ENCODE assay signal across 11 cellular contexts in the genomic region with DNA sequence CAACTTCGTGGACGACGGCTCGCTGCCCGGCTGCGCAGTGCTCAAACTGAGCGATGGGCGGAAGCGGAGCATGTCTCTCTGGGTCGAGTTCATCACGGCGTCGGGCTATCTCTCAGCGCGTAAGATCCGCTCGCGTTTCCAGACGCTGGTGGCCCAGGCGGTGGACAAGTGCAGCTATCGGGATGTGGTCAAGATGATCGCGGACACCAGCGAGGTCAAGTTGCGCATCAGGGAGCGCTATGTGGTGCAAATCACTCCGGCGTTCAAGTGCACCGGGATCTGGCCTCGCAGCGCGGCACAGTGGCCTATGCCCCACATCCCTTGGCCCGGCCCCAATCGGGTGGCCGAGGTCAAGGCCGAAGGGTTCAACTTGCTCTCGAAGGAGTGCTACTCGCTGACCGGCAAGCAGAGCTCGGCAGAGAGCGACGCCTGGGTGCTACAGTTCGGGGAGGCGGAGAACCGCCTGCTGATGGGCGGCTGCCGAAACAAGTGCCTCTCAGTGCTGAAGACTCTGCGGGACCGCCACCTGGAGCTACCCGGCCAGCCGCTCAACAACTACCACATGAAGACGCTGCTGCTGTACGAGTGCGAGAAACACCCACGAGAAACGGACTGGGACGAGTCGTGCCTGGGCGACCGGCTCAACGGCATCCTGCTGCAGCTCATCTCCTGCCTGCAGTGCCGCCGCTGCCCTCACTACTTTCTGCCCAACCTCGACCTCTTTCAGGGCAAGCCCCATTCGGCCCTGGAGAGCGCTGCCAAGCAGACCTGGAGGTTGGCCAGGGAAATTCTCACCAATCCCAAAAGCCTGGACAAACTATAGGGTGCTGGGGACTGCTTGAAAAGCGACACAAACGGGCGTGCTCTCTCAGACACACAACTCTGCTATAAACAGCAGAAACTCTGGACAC. TPM values are rescaled to one million over a fixed set of nuclear protein-coding genes. Genes with fewer than 3 reads are reported as not detected.
A peak's percentile ranks its signal among the peaks of the same experiment; 100 is the strongest.
DNase-seq lines count a peak whose midpoint lies in the region; ATAC-seq and TF ChIP-seq lines count a peak whose summit lies in the region.
"Had no signal": no experiment of that assay in that cellular context is flagged by ENCODE, and none has a peak within 500 bp of the region (broad histone marks: within the 10 kb centered on the region; RNA-seq: fewer than 3 reads in every experiment).

No MANE protein-coding gene starts in this region.

- H3K9me2 ChIP-seq in PC-9 (ENCODE audit: insufficient read depth): no peaks in the 10 kb centered on the region

- H4K20me1 ChIP-seq in fibroblast of lung (ENCODE audit: control insufficient read depth, extremely low read depth, insufficient read depth, low read length) (no peaks in the 10 kb centered on the region), PC-9 (ENCODE audit: insufficient read depth) (no peaks in the 10 kb centered on the region)

- CTCF ChIA-PET in PC-9 (lab: Charles Lee): no interaction called here

- H3K27me3 Mint-ChIP-seq in mesothelial cell of epicardium (ENCODE audit: low read depth): peaks cover 76% of the 10 kb centered on the region
- H3K27me3 Mint-ChIP-seq: T-helper 17 cell had no signal

- H3K27ac Mint-ChIP-seq in mesothelial cell of epicardium: peak overlapping the region; percentile 94
- H3K27ac Mint-ChIP-seq: T-helper 17 cell had no signal

- no peak for TF ChIP-seq CTCF in Peyer's patch (IDR thresholded peaks at IDR 0.05)
- TF ChIP-seq CTCF in fibroblast of lung (conservative IDR thresholded peaks at IDR 0.05 in 1 of 2, IDR thresholded peaks at IDR 0.05 in 1 of 2; ENCODE audit: low read depth in 1 of 2, low read length in 2 of 2): no peak
- no peak for TF ChIP-seq CTCF in mesothelial cell of epicardium (IDR thresholded peaks at IDR 0.05; ENCODE audit: unreplicated experiment)
- peak in 1 of 2 experiments; percentile 16 for TF ChIP-seq CTCF in tibial artery (IDR thresholded peaks at IDR 0.05)
- TF ChIP-seq CTCF in PC-9 (conservative IDR thresholded peaks at IDR 0.05): no peak

- H3K4me2 ChIP-seq in fibroblast of lung (ENCODE audit: extremely low read depth, insufficient read depth, low read length) (no peak overlapping the region), PC-9 (no peak overlapping the region)

- no peaks in the 10 kb centered on the region for H3K4me1 ChIP-seq in Peyer's patch
- H3K4me1 ChIP-seq in fibroblast of lung (ENCODE audit: control insufficient read depth, extremely low read depth, insufficient read depth, low read length): no peaks in the 10 kb centered on the region
- H3K4me1 ChIP-seq in tibial artery: peaks cover 0 to 10% (median 0%) of the 10 kb centered on the region in 4 donors
- no peaks in the 10 kb centered on the region for H3K4me1 ChIP-seq in PC-9 (replicated peaks; ENCODE audit: insufficient read depth)

- no peaks in the 10 kb centered on the region for H3K27me3 ChIP-seq in Peyer's patch
- no peaks in the 10 kb centered on the region for H3K27me3 ChIP-seq in fibroblast of lung (ENCODE audit: control insufficient read depth, insufficient read depth, low read length)
- no peaks in the 10 kb centered on the region for H3K27me3 ChIP-seq in tibial artery
- no peaks in the 10 kb centered on the region for H3K27me3 ChIP-seq in PC-9 (ENCODE audit: insufficient read depth, low read depth)

- peak overlapping the region; percentile 32 to 47 (median 41) for H3K4me3 ChIP-seq in Peyer's patch
- peak overlapping the region in 2 of 4 experiments; percentile 29 to 82 for H3K4me3 ChIP-seq in fibroblast of lung (replicated peaks in 1 of 4; ENCODE audit: control extremely low read depth in 1 of 4, insufficient read depth in 1 of 4, low read depth in 3 of 4, low read length in 4 of 4)
- peak overlapping the region; percentile 50 to 55 for H3K4me3 ChIP-seq in tibial artery
- no peak overlapping the region for H3K4me3 ChIP-seq in PC-9

- TF ChIP-seq POLR2A in Peyer's patch (IDR thresholded peaks at IDR 0.05): no peak

- no peaks in the 10 kb centered on the region for H3F3A ChIP-seq in PC-9 (ENCODE audit: insufficient read depth, low read depth)

- POLR2A ChIA-PET in PC-9 (lab: Charles Lee; ENCODE audit: unreplicated experiment): no interaction called here

- peak overlapping the region; percentile 5 for H2AFZ ChIP-seq in fibroblast of lung (ENCODE audit: low read length)
- H2AFZ ChIP-seq in PC-9: no peak overlapping the region

- peak overlapping the region; percentile 39 for H3K9ac ChIP-seq in fibroblast of lung (ENCODE audit: insufficient read depth, low read length)

- intact Hi-C loops in tibial artery (cut with DNase I; ENCODE audit: low total_unique reads): no loop called here
- intact Hi-C loops in PC-9 (cut with micrococcal nuclease; ENCODE audit: unreplicated experiment): no loop called here

- H3K9me3 Mint-ChIP-seq in mesothelial cell of epicardium: no peaks in the 10 kb centered on the region

- BruUV-seq in PC-9 (replicated peaks; lab: Mats Ljungman, UMichigan): no TSS peak

- no peak for ATAC-seq in GM18517 (IDR thresholded peaks at IDR 0.05; ENCODE audit: unreplicated experiment)
- no peak for ATAC-seq in HG03196 (IDR thresholded peaks at IDR 0.05; ENCODE audit: unreplicated experiment)
- ATAC-seq: T-helper 17 cell had no signal

- H3K36me3 ChIP-seq in Peyer's patch (peaks cover 0 to 16% (median 0%) of the 10 kb centered on the region in 3 donors), fibroblast of lung (ENCODE audit: control insufficient read depth, insufficient read depth, low read length) (no peaks in the 10 kb centered on the region), tibial artery (peaks cover 0 to 3% (median 0%) of the 10 kb centered on the region in 3 donors), PC-9 (ENCODE audit: low read depth) (no peaks in the 10 kb centered on the region)

- DNase-seq in Peyer's patch (peak in 2 of 3 donors; percentile 43 to 48), fibroblast of lung (ENCODE audit: low read depth in 2 of 2) (peak; percentile 60 to 61), mesothelial cell of epicardium (ENCODE audit: low spot score in 2 of 2, unreplicated experiment in 2 of 2) (peak in 1 of 2 experiments; percentile 62), tibial artery (peak in 1 of 2 donors; percentile 74), PC-9 (no peak), NCI-H524 (lab: John Stamatoyannopoulos, UW) (no peak)
- DNase-seq: foreskin melanocyte, NCI-H2081 treated with DMSO at 0.1 percent for 48 hours, T-helper 17 cell had no signal

- H3K79me2 ChIP-seq in fibroblast of lung (ENCODE audit: control insufficient read depth, insufficient read depth, low read length) (no peaks in the 10 kb centered on the region), PC-9 (ENCODE audit: low read depth) (no peaks in the 10 kb centered on the region)

- peaks cover 51% of the 10 kb centered on the region for H3K4me1 Mint-ChIP-seq in mesothelial cell of epicardium

- peak overlapping the region; percentile 86 for H3K4me3 Mint-ChIP-seq in mesothelial cell of epicardium
- H3K4me3 Mint-ChIP-seq: T-helper 17 cell had no signal

- peak overlapping the region; percentile 61 to 87 (median 74) for H3K27ac ChIP-seq in Peyer's patch
- H3K27ac ChIP-seq in fibroblast of lung (ENCODE audit: insufficient read depth, low read length): no peak overlapping the region
- H3K27ac ChIP-seq in tibial artery: peak overlapping the region; percentile 53 to 68
- no peak overlapping the region for H3K27ac ChIP-seq in PC-9

- no peaks in the 10 kb centered on the region for H3K9me3 ChIP-seq in Peyer's patch
- H3K9me3 ChIP-seq in fibroblast of lung (ENCODE audit: control insufficient read depth, insufficient read depth, low read depth, low read length): no peaks in the 10 kb centered on the region
- H3K9me3 ChIP-seq in tibial artery: no peaks in the 10 kb centered on the region
- H3K9me3 ChIP-seq in PC-9 (ENCODE audit: insufficient read depth, low read depth): no peaks in the 10 kb centered on the region

- peaks cover 2% of the 10 kb centered on the region for H3K36me3 Mint-ChIP-seq in mesothelial cell of epicardium

RNA-seq across cellular contexts. Expression of a gene that starts 1.6 kb away (rescaled TPM):
- 10 to 100 TPM in 3 of 4 donors, 1 to 10 TPM in 1; 3.9 to 55.3 (median 18.7) TPM for total RNA-seq in Peyer's patch
- total RNA-seq in fibroblast of lung: under 0.01 TPM in 1 of 2 replicates, not detected in the other
- polyA plus RNA-seq in fibroblast of lung: 0.02 and 0.06 TPM in 2 replicates
- polyA plus RNA-seq in fibroblast of lung (2012): not detected in 2 replicates
- polyA minus RNA-seq in fibroblast of lung (ENCODE audit: low replicate concordance): not detected in 2 replicates
- total RNA-seq in mesothelial cell of epicardium: 14.2 to 16.0 TPM (median 14.4 TPM) in 3 replicates
- total RNA-seq in PC-9 (2021): not detected in 2 replicates
- total RNA-seq: T-helper 17 cell had no signal

Comparison
In these comparisons a context has a peak if more than half of its experiments do, and no peak if none do; other contexts are left out.
1. DNase-seq: peak in Peyer's patch (2 of 3) and fibroblast of lung (2 of 2); none in PC-9 (0 of 2) and NCI-H524 (0 of 2).
2. H3K27ac ChIP-seq: peak in Peyer's patch (4 of 4) and tibial artery (2 of 2); none in fibroblast of lung (single experiment) and PC-9 (single experiment).